12 cellular contexts compared by ENCODE assay signal in the genomic region with DNA sequence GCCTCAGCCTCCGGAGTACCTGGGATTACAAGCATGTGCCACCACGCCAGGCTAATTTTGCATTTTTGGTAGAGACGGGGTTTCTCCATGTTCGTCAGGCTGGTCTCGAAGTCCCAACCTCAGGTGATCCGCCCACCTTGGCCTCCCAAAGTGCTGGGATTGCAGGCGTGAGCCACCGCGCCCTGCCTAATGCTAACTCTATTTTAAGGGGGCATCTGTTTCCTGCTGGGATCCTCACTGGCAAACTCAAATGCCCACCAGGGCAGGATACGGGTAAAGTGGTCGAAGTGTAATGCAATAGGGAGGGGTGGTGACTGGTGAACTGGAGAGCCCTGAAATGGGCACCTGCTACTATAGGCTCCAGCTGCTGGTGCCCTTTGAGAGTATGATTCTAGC.
DNase-seq lines count a peak whose midpoint lies in the region; ATAC-seq and TF ChIP-seq lines count a peak whose summit lies in the region.
"Had no signal": no experiment of that assay in that cellular context is flagged by ENCODE, and none has a peak within 500 bp of the region (broad histone marks: within the 10 kb centered on the region; RNA-seq: fewer than 3 reads in every experiment).

No MANE protein-coding gene starts in this region.

- peaks cover 7% of the 10 kb centered on the region for H3K4me1 Mint-ChIP-seq in Caco-2 (ENCODE audit: low read depth, unreplicated experiment)
- peaks cover 23 to 43% (median 31%) of the 10 kb centered on the region in 3 donors for H3K4me1 Mint-ChIP-seq in naive B cell

- H3K27me3 ChIP-seq in Caco-2 (replicated peaks; ENCODE audit: control insufficient read depth, insufficient read depth, low read length), result no peaks in the 10 kb centered on the region
- H3K27me3 ChIP-seq in Panc1 (ENCODE audit: control insufficient read depth, insufficient read depth, low read length), result no peaks in the 10 kb centered on the region
- H3K27me3 ChIP-seq: BE2C had no signal

- intact Hi-C loops in Caco-2 (cut with micrococcal nuclease; ENCODE audit: unreplicated experiment), result no loop called here
- intact Hi-C loops in Panc1 (cut with micrococcal nuclease; ENCODE audit: unreplicated experiment), result no loop called here

- no peaks in the 10 kb centered on the region for H3K9me3 Mint-ChIP-seq in Caco-2 (ENCODE audit: unreplicated experiment)
- no peaks in the 10 kb centered on the region for H3K9me3 Mint-ChIP-seq in naive B cell
- H3K9me3 Mint-ChIP-seq: CD8-positive, alpha-beta memory T cell had no signal

- H3K36me3 Mint-ChIP-seq in Caco-2 (ENCODE audit: insufficient read depth, unreplicated experiment) (peaks cover 6% of the 10 kb centered on the region), naive B cell (no peaks in the 10 kb centered on the region)

- H3K27me3 Mint-ChIP-seq in Caco-2 (ENCODE audit: insufficient read depth, unreplicated experiment) (no peaks in the 10 kb centered on the region), naive B cell (no peaks in the 10 kb centered on the region)
- H3K27me3 Mint-ChIP-seq: CD8-positive, alpha-beta memory T cell had no signal

- DNase-seq in Caco-2 (no peak), Panc1 (ENCODE audit: low read depth, low spot score) (no peak), naive B cell (no peak), iPS-NIHi7 (ENCODE audit: extremely low spot score) (no peak), AG08395 (ENCODE audit: low spot score) (no peak), NCI-H1048 (lab: John Stamatoyannopoulos, UW) (no peak)
- DNase-seq: BE2C; CD8-positive, alpha-beta memory T cell; DMS 273 treated with DMSO at 0.1 percent for 48 hours; GM23248; H7 had no signal

- TF ChIP-seq CTCF in Caco-2 (IDR thresholded peaks at IDR 0.05; ENCODE audit: insufficient read depth in 1 of 2, low read depth in 1 of 2, low read length in 1 of 2, severe bottlenecking in 1 of 2, unreplicated experiment in 1 of 2), result no peak
- no peak for TF ChIP-seq CTCF in Panc1 (IDR thresholded peaks at IDR 0.05)

- no peak overlapping the region for H3K4me3 Mint-ChIP-seq in Caco-2 (ENCODE audit: unreplicated experiment)
- no peak overlapping the region for H3K4me3 Mint-ChIP-seq in naive B cell
- H3K4me3 Mint-ChIP-seq: CD8-positive, alpha-beta memory T cell had no signal

- BruUV-seq in Caco-2 (replicated peaks; lab: Mats Ljungman, UMichigan) (no TSS peak), Panc1 (replicated peaks; lab: Mats Ljungman, UMichigan) (no TSS peak)

- peak overlapping the region; percentile 79 for H3K27ac ChIP-seq in Panc1 (ENCODE audit: low read length)
- H3K27ac ChIP-seq: GM23248 had no signal

- POLR2A ChIA-PET in Caco-2 (lab: Charles Lee) (no interaction called here), Panc1 (lab: Charles Lee) (no interaction called here)

- H3K4me3 ChIP-seq in Caco-2 (ENCODE audit: low read depth, low read length), result no peak overlapping the region
- no peak overlapping the region for H3K4me3 ChIP-seq in Panc1 (ENCODE audit: low read depth in 2 of 2, low read length in 2 of 2)
- H3K4me3 ChIP-seq: GM23248 had no signal

- H3K4me1 ChIP-seq in Caco-2 (peaks cover 7% of the 10 kb centered on the region), Panc1 (ENCODE audit: control insufficient read depth, insufficient read depth, low read length) (peaks cover 7% of the 10 kb centered on the region)
- H3K4me1 ChIP-seq: BE2C had no signal

- H3K27ac Mint-ChIP-seq in Caco-2 (ENCODE audit: unreplicated experiment), result peak overlapping the region; percentile 47
- peak overlapping the region in 4 of 6 donors; percentile 28 to 55 (median 40) for H3K27ac Mint-ChIP-seq in naive B cell
- H3K27ac Mint-ChIP-seq: CD8-positive, alpha-beta memory T cell had no signal

- no peaks in the 10 kb centered on the region for H3K36me3 ChIP-seq in Caco-2 (ENCODE audit: control insufficient read depth, insufficient read depth, low read length)
- no peaks in the 10 kb centered on the region for H3K36me3 ChIP-seq in Panc1 (ENCODE audit: control insufficient read depth, insufficient read depth, low read length)
- H3K36me3 ChIP-seq: BE2C had no signal

- ATAC-seq in Panc1 (no peak), naive B cell (ENCODE audit: low read depth in 2 of 2) (no peak), GM21786 (IDR thresholded peaks at IDR 0.05; ENCODE audit: unreplicated experiment) (no peak)

- H3K9me3 ChIP-seq in Caco-2 (peaks cover 4% of the 10 kb centered on the region; the same call in 1 of the 2 replicates), Panc1 (ENCODE audit: control insufficient read depth, insufficient read depth, low read depth, low read length) (no peaks in the 10 kb centered on the region)
- H3K9me3 ChIP-seq: BE2C had no signal

- in situ Hi-C loops in Panc1 (cut with HindIII; ENCODE audit: low pct_unique_long_range_greater_than_20kb, low sequenced_read_pairs), result no loop called here

- CTCF ChIA-PET in Caco-2 (lab: Charles Lee), result interaction anchor here (0.6 kb wide), 1 partner anchor 777 kb away, joined by 3 read pairs; no protein-coding TSS in a partner anchor
- CTCF ChIA-PET in Panc1 (lab: Charles Lee), result no interaction called here
